13 cellular contexts compared by ENCODE assay signal in genomic region chrX:106183685-106184084, GRCh38. TPM values are rescaled to one million over a fixed set of nuclear protein-coding genes. Genes with fewer than 3 reads are reported as not detected.
"Had no signal": no experiment of that assay in that cellular context is flagged by ENCODE, and none has a peak within 500 bp of the region (broad histone marks: within the 10 kb centered on the region; RNA-seq: fewer than 3 reads in every experiment).

No MANE protein-coding gene starts in this region.

RNA-seq across cellular contexts. Expression of gene PWWP3B, which starts 15.6 kb away (rescaled TPM):
- total RNA-seq: activated B cell treated with CpG ODN at 0.5 μM for 24 hours; activated CD4-positive, alpha-beta memory T cell treated with anti-CD3 and anti-CD28 coated beads for 36 hours; activated CD4-positive, alpha-beta memory T cell treated with anti-CD3 and anti-CD28 coated beads, Interleukin-2, amount 10 ng/mL, durations not matched to agents 7 days and 5 days; activated CD4-positive, alpha-beta T cell treated with anti-CD3 and anti-CD28 coated beads for 36 hours; activated CD4-positive, alpha-beta T cell treated with anti-CD3 and anti-CD28 coated beads, Interleukin-2, amount 10 ng/mL, durations not matched to agents 24 days and 14 days; activated CD4-positive, alpha-beta T cell treated with anti-CD3 and anti-CD28 coated beads, Interleukin-2, amount 10 ng/mL, durations not matched to agents 7 days and 5 days; activated CD8-positive, alpha-beta memory T cell treated with anti-CD3 and anti-CD28 coated beads for 36 hours; activated CD8-positive, alpha-beta memory T cell treated with anti-CD3 and anti-CD28 coated beads, Interleukin-2, amount 10 ng/mL, durations not matched to agents 7 days and 5 days; activated CD8-positive, alpha-beta T cell treated with anti-CD3 and anti-CD28 coated beads for 36 hours; activated CD8-positive, alpha-beta T cell treated with anti-CD3 and anti-CD28 coated beads, Interleukin-2, amount 10 ng/mL, durations not matched to agents 7 days and 5 days; T-helper 1 cell treated with Interleukin-12 subunit alpha and Interleukin-12 subunit beta and Interleukin-4 antibody, amounts not matched to agents 30 ng/mL and 1 ng/mL, for 36 hours; T-helper 17 cell; T-helper 2 cell treated with Interferon-gamma antibody and Interleukin-4, amounts not matched to agents 100 ng/mL and 5 ng/mL, for 36 hours had no signal
